Comparison of ENCODE assay signal across 4 cellular contexts in the genomic region with DNA sequence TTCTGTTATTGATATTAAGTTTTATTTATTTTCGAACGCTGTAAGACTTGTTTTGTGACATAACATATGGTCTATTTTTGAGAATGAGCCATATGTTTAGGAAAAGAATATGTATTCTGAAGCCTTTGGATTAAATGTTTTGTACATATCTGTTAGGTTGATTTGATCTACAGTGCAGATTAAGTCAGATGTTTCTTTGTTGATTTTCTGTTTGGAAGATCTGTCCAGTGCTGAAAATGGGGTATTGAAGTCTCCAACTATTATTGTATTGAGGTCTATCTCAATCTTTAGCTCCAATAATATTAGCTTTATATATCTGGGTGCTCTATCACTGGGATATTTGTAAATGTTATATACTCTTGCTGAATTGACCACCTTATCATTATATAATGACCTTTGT.
TF ChIP-seq lines count a peak whose summit lies in the region.

No MANE protein-coding gene starts in this region.

TF ChIP-seq in liver, 16 proteins besides CTCF, POLR2A, EP300 and RAD21 (continued from another document):
- TF ChIP-seq, protein P1, sequence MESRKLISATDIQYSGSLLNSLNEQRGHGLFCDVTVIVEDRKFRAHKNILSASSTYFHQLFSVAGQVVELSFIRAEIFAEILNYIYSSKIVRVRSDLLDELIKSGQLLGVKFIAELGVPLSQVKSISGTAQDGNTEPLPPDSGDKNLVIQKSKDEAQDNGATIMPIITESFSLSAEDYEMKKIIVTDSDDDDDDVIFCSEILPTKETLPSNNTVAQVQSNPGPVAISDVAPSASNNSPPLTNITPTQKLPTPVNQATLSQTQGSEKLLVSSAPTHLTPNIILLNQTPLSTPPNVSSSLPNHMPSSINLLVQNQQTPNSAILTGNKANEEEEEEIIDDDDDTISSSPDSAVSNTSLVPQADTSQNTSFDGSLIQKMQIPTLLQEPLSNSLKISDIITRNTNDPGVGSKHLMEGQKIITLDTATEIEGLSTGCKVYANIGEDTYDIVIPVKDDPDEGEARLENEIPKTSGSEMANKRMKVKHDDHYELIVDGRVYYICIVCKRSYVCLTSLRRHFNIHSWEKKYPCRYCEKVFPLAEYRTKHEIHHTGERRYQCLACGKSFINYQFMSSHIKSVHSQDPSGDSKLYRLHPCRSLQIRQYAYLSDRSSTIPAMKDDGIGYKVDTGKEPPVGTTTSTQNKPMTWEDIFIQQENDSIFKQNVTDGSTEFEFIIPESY (IDR thresholded peaks at IDR 0.05), result no peak
- TF ChIP-seq HNF4A (conservative IDR thresholded peaks at IDR 0.05) (no peak), HNF4G (IDR thresholded peaks at IDR 0.05) (no peak), GABPA (IDR thresholded peaks at IDR 0.05 in 1 of 2, conservative IDR thresholded peaks at IDR 0.05 in 1 of 2) (no peak)
- TF ChIP-seq, protein P2, sequence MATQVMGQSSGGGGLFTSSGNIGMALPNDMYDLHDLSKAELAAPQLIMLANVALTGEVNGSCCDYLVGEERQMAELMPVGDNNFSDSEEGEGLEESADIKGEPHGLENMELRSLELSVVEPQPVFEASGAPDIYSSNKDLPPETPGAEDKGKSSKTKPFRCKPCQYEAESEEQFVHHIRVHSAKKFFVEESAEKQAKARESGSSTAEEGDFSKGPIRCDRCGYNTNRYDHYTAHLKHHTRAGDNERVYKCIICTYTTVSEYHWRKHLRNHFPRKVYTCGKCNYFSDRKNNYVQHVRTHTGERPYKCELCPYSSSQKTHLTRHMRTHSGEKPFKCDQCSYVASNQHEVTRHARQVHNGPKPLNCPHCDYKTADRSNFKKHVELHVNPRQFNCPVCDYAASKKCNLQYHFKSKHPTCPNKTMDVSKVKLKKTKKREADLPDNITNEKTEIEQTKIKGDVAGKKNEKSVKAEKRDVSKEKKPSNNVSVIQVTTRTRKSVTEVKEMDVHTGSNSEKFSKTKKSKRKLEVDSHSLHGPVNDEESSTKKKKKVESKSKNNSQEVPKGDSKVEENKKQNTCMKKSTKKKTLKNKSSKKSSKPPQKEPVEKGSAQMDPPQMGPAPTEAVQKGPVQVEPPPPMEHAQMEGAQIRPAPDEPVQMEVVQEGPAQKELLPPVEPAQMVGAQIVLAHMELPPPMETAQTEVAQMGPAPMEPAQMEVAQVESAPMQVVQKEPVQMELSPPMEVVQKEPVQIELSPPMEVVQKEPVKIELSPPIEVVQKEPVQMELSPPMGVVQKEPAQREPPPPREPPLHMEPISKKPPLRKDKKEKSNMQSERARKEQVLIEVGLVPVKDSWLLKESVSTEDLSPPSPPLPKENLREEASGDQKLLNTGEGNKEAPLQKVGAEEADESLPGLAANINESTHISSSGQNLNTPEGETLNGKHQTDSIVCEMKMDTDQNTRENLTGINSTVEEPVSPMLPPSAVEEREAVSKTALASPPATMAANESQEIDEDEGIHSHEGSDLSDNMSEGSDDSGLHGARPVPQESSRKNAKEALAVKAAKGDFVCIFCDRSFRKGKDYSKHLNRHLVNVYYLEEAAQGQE (IDR thresholded peaks at IDR 0.05), result peak; percentile 94

TF ChIP-seq in HepG2, 621 proteins besides CTCF, POLR2A, EP300 and RAD21 (continued from another document):
- TF ChIP-seq, protein P3, sequence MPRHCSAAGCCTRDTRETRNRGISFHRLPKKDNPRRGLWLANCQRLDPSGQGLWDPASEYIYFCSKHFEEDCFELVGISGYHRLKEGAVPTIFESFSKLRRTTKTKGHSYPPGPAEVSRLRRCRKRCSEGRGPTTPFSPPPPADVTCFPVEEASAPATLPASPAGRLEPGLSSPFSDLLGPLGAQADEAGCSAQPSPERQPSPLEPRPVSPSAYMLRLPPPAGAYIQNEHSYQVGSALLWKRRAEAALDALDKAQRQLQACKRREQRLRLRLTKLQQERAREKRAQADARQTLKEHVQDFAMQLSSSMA (CRISPR knock-in tag; IDR thresholded peaks at IDR 0.05), result no peak
TF ChIP-seq in HepG2: peak in this region for 0.

TF ChIP-seq in HCT116, 20 proteins besides CTCF, POLR2A, EP300 and RAD21:
- TF ChIP-seq, protein P1 (IDR thresholded peaks at IDR 0.05; ENCODE audit: extremely low read depth, insufficient replicate concordance, low read length), result no peak
- TF ChIP-seq, protein P2 (IDR thresholded peaks at IDR 0.05; ENCODE audit: low read depth), result 0 out of 2 replicates have a peak, but pooled peaks have one; percentile 8
- TF ChIP-seq FOSL1 (IDR thresholded peaks at IDR 0.05; ENCODE audit: low read depth), result no peak
- no peak for TF ChIP-seq SIN3A (IDR thresholded peaks at IDR 0.05; ENCODE audit: low read depth)

TF ChIP-seq in Ishikawa, 13 proteins besides CTCF, POLR2A, EP300 and RAD21:
- TF ChIP-seq, protein P2 (IDR thresholded peaks at IDR 0.05; ENCODE audit: low read depth), result peak; percentile 68
- TF ChIP-seq EGR1 (IDR thresholded peaks at IDR 0.05), result no peak
